8 cellular contexts compared by ENCODE assay signal in genomic region chr12:93573552-93574223, GRCh38. TPM values are rescaled to one million over a fixed set of nuclear protein-coding genes. Genes with fewer than 3 reads are reported as not detected.
DNase-seq lines count a peak whose midpoint lies in the region; ATAC-seq lines count a peak whose summit lies in the region.

No MANE protein-coding gene starts in this region.

- CTCF ChIA-PET in activated CD4-positive, alpha-beta T cell treated with anti-CD3 and anti-CD28 coated beads for 36 hours (lab: Charles Lee) = interaction anchor here (0.5 to 1.9 kb wide), 11 partner anchors 13 to 529 kb away, joined by 3 to 10 read pairs (median 4); no protein-coding TSS in a partner anchor

- no peak for ATAC-seq in activated CD4-positive, alpha-beta T cell treated with anti-CD3 and anti-CD28 coated beads for 36 hours
- ATAC-seq in GM19452 (IDR thresholded peaks at IDR 0.05; ENCODE audit: unreplicated experiment) = no peak

- peak overlapping the region; percentile 94 for H3K4me3 ChIP-seq in iPS-18c (ENCODE audit: insufficient read depth, low read depth, low read length)

- intact Hi-C loops in activated CD4-positive, alpha-beta T cell treated with anti-CD3 and anti-CD28 coated beads for 36 hours (cut with DNase I, micrococcal nuclease) = loop anchor here (1.0 to 5.0 kb wide), 6 partner anchors 18 to 1369 kb away; no protein-coding TSS in a partner anchor

- POLR2A ChIA-PET in activated CD4-positive, alpha-beta T cell treated with anti-CD3 and anti-CD28 coated beads for 36 hours (lab: Charles Lee) = interaction anchor here (0.6 kb wide), 1 partner anchor 341 kb away, joined by 4 read pairs; no protein-coding TSS in a partner anchor

- peaks cover 24% of the 10 kb centered on the region for H3K4me1 Mint-ChIP-seq in activated CD4-positive, alpha-beta T cell treated with anti-CD3 and anti-CD28 coated beads for 36 hours

- peaks cover 20% of the 10 kb centered on the region for H3K27me3 Mint-ChIP-seq in activated CD4-positive, alpha-beta T cell treated with anti-CD3 and anti-CD28 coated beads for 36 hours

- peak overlapping the region; percentile 82 for H3K4me3 Mint-ChIP-seq in activated CD4-positive, alpha-beta T cell treated with anti-CD3 and anti-CD28 coated beads for 36 hours

- H3K36me3 Mint-ChIP-seq in activated CD4-positive, alpha-beta T cell treated with anti-CD3 and anti-CD28 coated beads for 36 hours (ENCODE audit: low read depth) = peaks cover 4% of the 10 kb centered on the region

- H3K9me3 ChIP-seq in iPS-18c (ENCODE audit: control insufficient read depth, insufficient read depth, low read length) = no peaks in the 10 kb centered on the region

- no peak overlapping the region for H3K27ac Mint-ChIP-seq in activated CD4-positive, alpha-beta T cell treated with anti-CD3 and anti-CD28 coated beads for 36 hours

- peak; percentile 32 for DNase-seq in activated CD4-positive, alpha-beta T cell treated with anti-CD3 and anti-CD28 coated beads for 36 hours
- DNase-seq in activated CD4-positive, alpha-beta T cell treated with anti-CD3 and anti-CD28 coated beads for 1 hour = no peak
- peak; percentile 65 for DNase-seq in activated effector memory CD4-positive, alpha-beta T cell treated with anti-CD3 and anti-CD28 coated beads, Interleukin-2, amount 50 U/mL, for 16 hours
- DNase-seq in stimulated activated CD8-positive, alpha-beta memory T cell treated with anti-CD3 and anti-CD28 coated beads, Interleukin-4, amount 100 ng/mL, for 48 hours = peak; percentile 37
- DNase-seq in NCI-H524 (lab: John Stamatoyannopoulos, UW) (no peak), OCI-M2 (lab: John Stamatoyannopoulos, UW; ENCODE audit: unreplicated experiment) (no peak)

- H3K9me3 Mint-ChIP-seq in activated CD4-positive, alpha-beta T cell treated with anti-CD3 and anti-CD28 coated beads for 36 hours (ENCODE audit: low read depth) = no peaks in the 10 kb centered on the region

RNA-seq across cellular contexts. Expression of gene SOCS2, which starts 1.2 kb away (rescaled TPM):
- 10 to 100 TPM in 1 of 2 experiments, 1 to 10 TPM in 1; 8.9 to 11.5 TPM for total RNA-seq in activated CD4-positive, alpha-beta T cell treated with anti-CD3 and anti-CD28 coated beads for 36 hours

Comparison
In these comparisons a context has a peak if more than half of its experiments do, and no peak if none do; other contexts are left out.
1. DNase-seq: peak in activated CD4-positive, alpha-beta T cell treated with anti-CD3 and anti-CD28 coated beads for 36 hours (single experiment), activated effector memory CD4-positive, alpha-beta T cell treated with anti-CD3 and anti-CD28 coated beads, Interleukin-2, amount 50 U/mL, for 16 hours (single experiment) and stimulated activated CD8-positive, alpha-beta memory T cell treated with anti-CD3 and anti-CD28 coated beads, Interleukin-4, amount 100 ng/mL, for 48 hours (single experiment); none in activated CD4-positive, alpha-beta T cell treated with anti-CD3 and anti-CD28 coated beads for 1 hour (single experiment), NCI-H524 (0 of 2) and OCI-M2 (single experiment).